16 cellular contexts compared by ENCODE assay signal in genomic region chr2:174192664-174193063, GRCh38. TPM values are rescaled to one million over a fixed set of nuclear protein-coding genes. Genes with fewer than 3 reads are reported as not detected.
DNase-seq lines count a peak whose midpoint lies in the region; ATAC-seq, FAIRE-seq and TF ChIP-seq lines count a peak whose summit lies in the region.
"Had no signal": no experiment of that assay in that cellular context is flagged by ENCODE, and none has a peak within 500 bp of the region (broad histone marks: within the 10 kb centered on the region; RNA-seq: fewer than 3 reads in every experiment).

No MANE protein-coding gene starts in this region.

- no TSS peak for BruUV-seq in K562 (replicated peaks; lab: Mats Ljungman, UMichigan)

- ATAC-seq in K562 (0 out of 3 replicates have a peak, but pooled peaks have one; percentile 21), GM19397 (IDR thresholded peaks at IDR 0.05; ENCODE audit: unreplicated experiment) (no peak), GM18867 (IDR thresholded peaks at IDR 0.05; ENCODE audit: unreplicated experiment) (no peak)

- H4K20me1 ChIP-seq in K562 (replicated peaks; ENCODE audit: control insufficient read depth, insufficient read depth, low read length) = peaks cover 3% of the 10 kb centered on the region; the same call in 1 of the 2 replicates

- H2AFZ ChIP-seq in K562 (ENCODE audit: low read depth, low read length) = no peak overlapping the region

- H3K27ac ChIP-seq in K562 (ENCODE audit: extremely low read depth, low read depth, low read length) = no peak overlapping the region

- H3K9me3 ChIP-seq in K562 (replicated peaks; ENCODE audit: control insufficient read depth, insufficient read depth, low read depth, low read length) = peaks cover 3% of the 10 kb centered on the region; the same call in 1 of the 2 replicates

- H3K4me3 ChIP-seq in NB4 (ENCODE audit: low read depth, low read length) (no peak overlapping the region), K562 (no peak overlapping the region)

- peaks cover 10% of the 10 kb centered on the region for H3K36me3 ChIP-seq in K562 (ENCODE audit: control insufficient read depth, insufficient read depth, low read length)

- no peaks in the 10 kb centered on the region; a peak in 1 of 5 replicates for H3K4me1 ChIP-seq in K562 (replicated peaks in 1 of 2; ENCODE audit: control insufficient read depth in 2 of 2, insufficient read depth in 2 of 2, low read length in 2 of 2)

- no peak for TF ChIP-seq EP300 in K562 (IDR thresholded peaks at IDR 0.05; ENCODE audit: low read length)

- TF ChIP-seq POLR2A in NB4 (IDR thresholded peaks at IDR 0.05; ENCODE audit: extremely low read depth, insufficient read length) = no peak
- no peak for TF ChIP-seq POLR2A in K562 (conservative IDR thresholded peaks at IDR 0.05)

- TF ChIP-seq CTCF in NB4 (IDR thresholded peaks at IDR 0.05; ENCODE audit: low read depth, low read length) (no peak), K562 (IDR thresholded peaks at IDR 0.05 in 2 of 3, conservative IDR thresholded peaks at IDR 0.05 in 1 of 3; ENCODE audit: insufficient read depth in 2 of 3, low read depth in 1 of 3, low read length in 3 of 3) (no peak)

- H3K27me3 ChIP-seq in K562 (ENCODE audit: control insufficient read depth in 2 of 2, insufficient read depth in 2 of 2, low read length in 2 of 2) = no peaks in the 10 kb centered on the region

- 85% methylated on average over 4 of the region's 4 CpGs for WGBS in K562 (ENCODE audit: insufficient coverage, low coverage, missing lambda C conversion rate)

- CTCF ChIA-PET in K562 (lab: Yijun Ruan, JAX; ENCODE audit: low intra/inter-chr PET ratio) = no interaction called here

- no peaks in the 10 kb centered on the region for H3K9me1 ChIP-seq in K562 (ENCODE audit: control insufficient read depth, insufficient read depth, low read length)

- no peak overlapping the region for H3K9ac ChIP-seq in K562 (ENCODE audit: insufficient read depth in 1 of 2, low read depth in 2 of 2, low read length in 2 of 2)

- H3K4me2 ChIP-seq in K562 (ENCODE audit: insufficient read depth, low read length) = no peak overlapping the region

- peak; percentile 32 for FAIRE-seq in TTC549 (lab: Jason Lieb, UNC)
- no peak for FAIRE-seq in K562 (lab: Jason Lieb, UNC)
- FAIRE-seq: GM12892, GM19239, H1 had no signal

- intact Hi-C loops in K562 (cut with micrococcal nuclease) = no loop called here

- in situ Hi-C loops in K562 (cut with MboI) = no loop called here

- H3K79me2 ChIP-seq in K562 (ENCODE audit: control insufficient read depth, insufficient read depth, low read length) = peaks cover 52% of the 10 kb centered on the region

- POLR2A ChIA-PET in K562 (lab: Yijun Ruan, JAX) = interaction anchor here (0.5 to 1.2 kb wide), 4 partner anchors 9 to 100 kb away, joined by 3 read pairs; no protein-coding TSS in a partner anchor

- TF ChIP-seq RAD21 in K562 (CRISPR knock-in tag; conservative IDR thresholded peaks at IDR 0.05 in 1 of 2, IDR thresholded peaks at IDR 0.05 in 1 of 2) = no peak

- DNase-seq in NB4 (ENCODE audit: low read depth) (peak; percentile 11), K562 (ENCODE audit: extremely low read depth in 1 of 4, low spot score in 3 of 4) (no peak), GOT3 (lab: John Stamatoyannopoulos, UW) (no peak)
- DNase-seq: C1 segment of cervical spinal cord; CD4-positive, alpha-beta memory T cell; COR-L47; DMS153; DND-41; H7; HCEC 1CT had no signal

TF ChIP-seq in K562, 482 proteins besides CTCF, POLR2A, EP300 and RAD21 (continues in another document):
- TF ChIP-seq BRD9 (IDR thresholded peaks at IDR 0.05; ENCODE audit: low read depth, partially characterized antibody) (peak; percentile 28), TRIM28 (IDR thresholded peaks at IDR 0.05) (peak; percentile 94), ZNF644 (tag; IDR thresholded peaks at IDR 0.05; ENCODE audit: low read depth) (no peak), CC2D1A (IDR thresholded peaks at IDR 0.05) (0 out of 2 replicates have a peak, but pooled peaks have one; percentile 14), SOX6 (IDR thresholded peaks at IDR 0.05) (0 out of 2 replicates have a peak, but pooled peaks have one; percentile 24), CHAMP1 (IDR thresholded peaks at IDR 0.05) (peak; percentile 81; the same call in 1 of the 2 replicates), SMAD1 (IDR thresholded peaks at IDR 0.05; ENCODE audit: low read depth, low read length, partially characterized antibody) (no peak), RERE (CRISPR knock-in tag; IDR thresholded peaks at IDR 0.05; ENCODE audit: borderline replicate concordance) (no peak), TRIM24 (IDR thresholded peaks at IDR 0.05) (peak; percentile 68 to 81)

RNA-seq across cellular contexts. Expression of gene OLA1, which starts 55.7 kb away (rescaled TPM):
- 45.3 and 93.0 TPM in 2 replicates for total RNA-seq in K562 (2011; cell fraction: chromatin; rRNA removed; ENCODE audit: low replicate concordance)
- 23.7 and 26.2 TPM in 2 replicates for total RNA-seq in K562 (2011; cell fraction: nucleolus; rRNA removed)
- 50.8 and 59.4 TPM in 2 replicates for total RNA-seq in K562 (2011; cell fraction: nucleoplasm; rRNA removed)
- total RNA-seq in K562 (2014; rRNA removed) = 196 and 225 TPM in 2 replicates
- 264 and 282 TPM in 2 replicates for total RNA-seq in K562 (2014; rRNA removed; fragmentation: Illumina TruSeq; extraction: Trizol)
- 205 and 225 TPM in 2 replicates for total RNA-seq in K562 (2015; rRNA removed; fragmentation: Illumina TruSeq; extraction: Trizol)
- total RNA-seq in K562 (2021) = 207 and 216 TPM in 2 replicates
- polyA plus RNA-seq in K562 (2011; rRNA removed) = 272 and 334 TPM in 2 replicates
- 27.0 and 94.9 TPM in 2 replicates for polyA plus RNA-seq in K562 (2011; cell fraction: cytosol; rRNA removed)
- 31.0 and 71.1 TPM in 2 replicates for polyA plus RNA-seq in K562 (2011; cell fraction: nucleus; rRNA removed)
- polyA plus RNA-seq in K562 (2012) = 242 and 284 TPM in 2 replicates
- 293 and 353 TPM in 2 replicates for polyA plus RNA-seq in K562 (2014; fragmentation: Illumina TruSeq; extraction: Trizol)
- 100 to 1,000 TPM; 208 to 222 TPM for polyA plus RNA-seq in K562 (2014; fragmentation: Nextera tagmentation; extraction: Ambion mirVana)
- 270 and 272 TPM in 2 replicates for polyA plus RNA-seq in K562 (2014; rRNA removed)
- polyA minus RNA-seq in K562 (2011; rRNA and poly(A)+ RNA removed) = 313 and 366 TPM in 2 replicates
- 79.3 and 86.3 TPM in 2 replicates for polyA minus RNA-seq in K562 (2011; cell fraction: cytosol; rRNA and poly(A)+ RNA removed)
- polyA minus RNA-seq in K562 (2011; cell fraction: nucleus; rRNA and poly(A)+ RNA removed) = 38.4 and 88.7 TPM in 2 replicates
